ENCODE assay signal across 11 cellular contexts in the genomic region with DNA sequence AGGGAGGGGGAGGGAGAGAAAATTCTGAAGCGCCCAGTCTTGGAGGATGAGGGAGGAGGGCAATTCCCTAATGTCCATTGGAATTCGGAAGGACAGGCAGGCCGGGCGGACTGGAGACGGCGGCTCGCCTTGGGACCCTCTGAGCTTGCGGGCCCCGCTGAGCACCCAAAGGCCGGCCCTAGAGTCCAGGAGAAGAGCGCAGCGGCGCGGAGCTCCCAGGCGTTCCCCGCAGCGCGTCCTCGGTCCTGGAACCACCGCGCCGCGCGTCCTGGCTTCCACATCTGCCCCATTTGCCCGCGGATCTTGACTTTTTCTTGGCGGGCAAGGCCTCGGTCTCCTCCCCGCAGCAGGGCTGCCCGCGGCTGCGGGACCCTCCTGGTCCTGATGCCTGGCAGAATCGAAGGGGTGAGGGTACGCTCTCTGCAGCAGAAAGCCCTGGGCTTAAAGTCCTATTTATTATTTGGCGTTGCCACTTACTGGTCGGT. TPM values are rescaled to one million over a fixed set of nuclear protein-coding genes. Genes with fewer than 3 reads are reported as not detected.
DNase-seq lines count a peak whose midpoint lies in the region; ATAC-seq, FAIRE-seq and TF ChIP-seq lines count a peak whose summit lies in the region.
"Had no signal": no experiment of that assay in that cellular context is flagged by ENCODE, and none has a peak within 500 bp of the region (broad histone marks: within the 10 kb centered on the region; RNA-seq: fewer than 3 reads in every experiment).

No MANE protein-coding gene starts in this region.

- peaks cover 5% of the 10 kb centered on the region; the same call in 1 of the 2 replicates for H3K9me3 ChIP-seq in HUES48 (ENCODE audit: control insufficient read depth, insufficient read depth, low read length)
- peaks cover under 1 to 6% of the 10 kb centered on the region in 2 donors for H3K9me3 ChIP-seq in stomach smooth muscle (ENCODE audit: control insufficient read depth in 2 of 2, low read length in 2 of 2)
- H3K9me3 ChIP-seq in A673 (ENCODE audit: low read depth, low read length, poor library complexity, severe bottlenecking): peaks cover 4% of the 10 kb centered on the region

- intact Hi-C loops in lower leg skin (cut with DNase I; ENCODE audit: low total_unique reads) (no loop called here), A673 (cut with micrococcal nuclease; ENCODE audit: unreplicated experiment) (no loop called here)

- BruUV-seq in A673 (replicated peaks; lab: Mats Ljungman, UMichigan): no TSS peak

- POLR2A ChIA-PET in A673 (lab: Charles Lee; ENCODE audit: low non-redundant PET): no interaction called here

- H3K27me3 ChIP-seq in HUES48 (ENCODE audit: control insufficient read depth, insufficient read depth, low read length) (peaks cover 49% of the 10 kb centered on the region), bronchial epithelial cell (ENCODE audit: control insufficient read depth, insufficient read depth, low read length) (no peaks in the 10 kb centered on the region), stomach smooth muscle (ENCODE audit: control insufficient read depth in 1 of 2, insufficient read depth in 2 of 2, low read length in 2 of 2) (peaks cover 17 to 30% of the 10 kb centered on the region in 2 donors), A673 (replicated peaks; ENCODE audit: insufficient read depth, low read depth, low read length, poor library complexity) (peaks cover 63% of the 10 kb centered on the region)

- TF ChIP-seq POLR2A in lower leg skin (IDR thresholded peaks at IDR 0.05): no peak

- FAIRE-seq in bronchial epithelial cell (lab: Jason Lieb, UNC): no peak
- FAIRE-seq: RCC 7860 had no signal

- DNase-seq in bronchial epithelial cell (ENCODE audit: low read depth) (no peak), lower leg skin (ENCODE audit: low spot score in 2 of 2) (no peak), AG08396 (ENCODE audit: low spot score) (no peak), A673 (ENCODE audit: low spot score) (no peak)
- DNase-seq in activated CD4-positive, alpha-beta T cell treated with anti-CD3 and anti-CD28 coated beads, Interleukin-2, amount 50 U/mL, for 1 hour: no peak
- DNase-seq: activated T-cell treated with anti-CD3 and anti-CD28 coated beads for 4 hours, Kasumi-1 had no signal

- H3K4me3 ChIP-seq in HUES48 (ENCODE audit: low read depth, low read length) (peak overlapping the region; percentile 74), bronchial epithelial cell (ENCODE audit: low read depth, low read length) (peak overlapping the region; percentile 54), lower leg skin (ENCODE audit: low read depth, poor library complexity, severe bottlenecking) (peak overlapping the region; percentile 21), stomach smooth muscle (ENCODE audit: low read length in 2 of 2) (peak overlapping the region; percentile 47 to 73), A673 (ENCODE audit: low read depth, low read length, poor library complexity, severe bottlenecking) (no peak overlapping the region)

- H3K36me3 ChIP-seq in HUES48 (ENCODE audit: control insufficient read depth, insufficient read depth, low read length): no peaks in the 10 kb centered on the region
- no peaks in the 10 kb centered on the region for H3K36me3 ChIP-seq in bronchial epithelial cell (ENCODE audit: control insufficient read depth, insufficient read depth, low read length)
- H3K36me3 ChIP-seq in stomach smooth muscle (ENCODE audit: control insufficient read depth in 2 of 2, insufficient read depth in 2 of 2, low read length in 2 of 2): no peaks in the 10 kb centered on the region
- no peaks in the 10 kb centered on the region for H3K36me3 ChIP-seq in A673 (ENCODE audit: insufficient read depth, low read length, poor library complexity, severe bottlenecking)

- CTCF ChIA-PET in A673 (lab: Charles Lee): no interaction called here

- 11 to 15% methylated on average over 36 of the region's 36 CpGs for WGBS in lower leg skin, 2 donors

- ATAC-seq in HG03457 (IDR thresholded peaks at IDR 0.05; ENCODE audit: unreplicated experiment): no peak

- H3K9ac ChIP-seq in HUES48 (ENCODE audit: low read depth, low read length) (peak overlapping the region; percentile 20; the same call in 1 of the 2 replicates), stomach smooth muscle (ENCODE audit: low read length in 2 of 2) (no peak overlapping the region)

- H3K27ac ChIP-seq in HUES48 (ENCODE audit: low read depth, low read length): no peak overlapping the region
- no peak overlapping the region for H3K27ac ChIP-seq in stomach smooth muscle (ENCODE audit: low read length)
- no peak overlapping the region for H3K27ac ChIP-seq in A673 (ENCODE audit: low read depth, low read length, poor library complexity, severe bottlenecking)

- H3K4me1 ChIP-seq in HUES48 (ENCODE audit: control insufficient read depth, insufficient read depth, low read length) (peaks cover 29% of the 10 kb centered on the region), stomach smooth muscle (ENCODE audit: control insufficient read depth, insufficient read depth, low read length) (peaks cover 16% of the 10 kb centered on the region), A673 (ENCODE audit: insufficient read depth, low read length, poor library complexity, severe bottlenecking) (no peaks in the 10 kb centered on the region)

- TF ChIP-seq CTCF in bronchial epithelial cell (IDR thresholded peaks at IDR 0.05; ENCODE audit: insufficient read depth, low read length, severe bottlenecking): no peak
- no peak for TF ChIP-seq CTCF in lower leg skin (IDR thresholded peaks at IDR 0.05)
- no peak for TF ChIP-seq CTCF in A673 (conservative IDR thresholded peaks at IDR 0.05; ENCODE audit: low read depth, low read length)

RNA-seq across cellular contexts. Expression of a gene that starts 0.7 kb away (rescaled TPM):
- total RNA-seq in bronchial epithelial cell (6.6 and 14.7 TPM in 2 replicates), lower leg skin (10 to 100 TPM; 13.3 to 37.9 (median 19.9) TPM), A673 (2021) (0.26 TPM in 1 of 2 replicates, not detected in the other)
